In genomic region chr7:122006687-122007086, GRCh38 we compare ENCODE assay signal across 13 cellular contexts.
DNase-seq lines count a peak whose midpoint lies in the region; FAIRE-seq and TF ChIP-seq lines count a peak whose summit lies in the region.
"Had no signal": no experiment of that assay in that cellular context is flagged by ENCODE, and none has a peak within 500 bp of the region (broad histone marks: within the 10 kb centered on the region; RNA-seq: fewer than 3 reads in every experiment).

No MANE protein-coding gene starts in this region.

- no peak overlapping the region for H3K4me3 ChIP-seq in bronchial epithelial cell (ENCODE audit: low read depth, low read length)
- H3K4me3 ChIP-seq: gastroesophageal sphincter, spleen had no signal

- H3K36me3 ChIP-seq in bronchial epithelial cell (ENCODE audit: control insufficient read depth, insufficient read depth, low read length): no peaks in the 10 kb centered on the region
- H3K36me3 ChIP-seq: gastroesophageal sphincter, spleen had no signal

- POLR2A ChIA-PET in GM10248 (lab: Yijun Ruan, JAX): no interaction called here

- no peaks in the 10 kb centered on the region for H3K27me3 ChIP-seq in bronchial epithelial cell (ENCODE audit: control insufficient read depth, insufficient read depth, low read length)
- H3K27me3 ChIP-seq: gastroesophageal sphincter, spleen had no signal

- TF ChIP-seq CTCF in bronchial epithelial cell (IDR thresholded peaks at IDR 0.05; ENCODE audit: insufficient read depth, low read length, severe bottlenecking): no peak
- no peak for TF ChIP-seq CTCF in GM10266 (IDR thresholded peaks at IDR 0.05; ENCODE audit: control insufficient read depth, insufficient read depth, low read depth, missing control alignments)
- TF ChIP-seq CTCF in GM10248 (IDR thresholded peaks at IDR 0.05; ENCODE audit: control extremely low read depth, extremely low read depth, low read depth, missing control alignments): no peak

- CTCF ChIA-PET in GM10248 (lab: Yijun Ruan, JAX): interaction anchor here (1.0 to 1.4 kb wide), 2 partner anchors 12 to 13 kb away, joined by 3 to 4 read pairs; no protein-coding TSS in a partner anchor

- no peak for FAIRE-seq in bronchial epithelial cell (lab: Jason Lieb, UNC)
- FAIRE-seq: islet of Langerhans had no signal

- DNase-seq in A172 (ENCODE audit: low spot score) (peak; percentile 63), HT-29 (ENCODE audit: low spot score) (peak; percentile 51), NCI-H524 (lab: John Stamatoyannopoulos, UW) (peak; percentile 18 to 66), bronchial epithelial cell (ENCODE audit: low read depth) (peak; percentile 88), GM10266 (ENCODE audit: extremely low spot score) (no peak), GM10248 (ENCODE audit: extremely low spot score) (no peak), germinal center (ENCODE audit: low spot score) (no peak), HuH-7 (ENCODE audit: low spot score) (no peak)
- DNase-seq: DMS79; effector memory CD4-positive, alpha-beta T cell; spleen had no signal

Comparison
In these comparisons a context has a peak if more than half of its experiments do, and no peak if none do; other contexts are left out.
1. DNase-seq: peak in A172 (single experiment), HT-29 (single experiment), NCI-H524 (2 of 2) and bronchial epithelial cell (single experiment); none in GM10266 (single experiment), GM10248 (single experiment), germinal center (single experiment) and HuH-7 (single experiment).